ENCODE assay signal across 2 cellular contexts in the genomic region with DNA sequence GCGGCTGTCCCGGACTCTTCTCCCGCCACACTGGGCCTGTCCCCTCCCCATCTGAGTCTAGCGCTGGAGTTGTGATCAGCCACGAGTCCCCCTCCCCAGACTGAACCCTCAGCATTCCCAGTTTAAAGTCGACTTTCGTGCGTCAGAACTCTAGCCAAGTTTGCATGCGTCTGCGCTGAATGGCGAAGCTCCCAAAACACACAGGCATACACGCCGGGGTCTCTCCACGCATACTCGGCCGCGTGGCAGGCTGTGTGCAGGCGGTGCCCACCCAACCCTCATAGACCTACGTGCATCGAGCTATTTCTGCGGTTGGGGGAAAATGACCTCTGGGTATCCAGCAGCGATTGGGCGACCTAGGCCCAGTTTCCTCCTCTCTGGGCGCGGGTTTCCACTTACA.
TF ChIP-seq lines count a peak whose summit lies in the region.

No MANE protein-coding gene starts in this region.

TF ChIP-seq in SK-N-SH, 30 proteins besides CTCF, POLR2A, EP300 and RAD21 (continued from another document):
- TF ChIP-seq TCF12 (IDR thresholded peaks at IDR 0.05), result no peak
- TF ChIP-seq RCOR1 (IDR thresholded peaks at IDR 0.05; ENCODE audit: low read length), result no peak

TF ChIP-seq in SK-N-SH treated with all-trans-retinoic acid at 6 μM for 48 hours, 23 proteins besides CTCF, POLR2A, EP300 and RAD21 (continued from another document):
- TF ChIP-seq, protein P1, sequence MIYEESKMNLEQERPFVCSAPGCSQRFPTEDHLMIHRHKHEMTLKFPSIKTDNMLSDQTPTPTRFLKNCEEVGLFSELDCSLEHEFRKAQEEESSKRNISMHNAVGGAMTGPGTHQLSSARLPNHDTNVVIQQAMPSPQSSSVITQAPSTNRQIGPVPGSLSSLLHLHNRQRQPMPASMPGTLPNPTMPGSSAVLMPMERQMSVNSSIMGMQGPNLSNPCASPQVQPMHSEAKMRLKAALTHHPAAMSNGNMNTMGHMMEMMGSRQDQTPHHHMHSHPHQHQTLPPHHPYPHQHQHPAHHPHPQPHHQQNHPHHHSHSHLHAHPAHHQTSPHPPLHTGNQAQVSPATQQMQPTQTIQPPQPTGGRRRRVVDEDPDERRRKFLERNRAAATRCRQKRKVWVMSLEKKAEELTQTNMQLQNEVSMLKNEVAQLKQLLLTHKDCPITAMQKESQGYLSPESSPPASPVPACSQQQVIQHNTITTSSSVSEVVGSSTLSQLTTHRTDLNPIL (CRISPR knock-in tag; IDR thresholded peaks at IDR 0.05; ENCODE audit: low read depth), result no peak
- TF ChIP-seq, protein P2, sequence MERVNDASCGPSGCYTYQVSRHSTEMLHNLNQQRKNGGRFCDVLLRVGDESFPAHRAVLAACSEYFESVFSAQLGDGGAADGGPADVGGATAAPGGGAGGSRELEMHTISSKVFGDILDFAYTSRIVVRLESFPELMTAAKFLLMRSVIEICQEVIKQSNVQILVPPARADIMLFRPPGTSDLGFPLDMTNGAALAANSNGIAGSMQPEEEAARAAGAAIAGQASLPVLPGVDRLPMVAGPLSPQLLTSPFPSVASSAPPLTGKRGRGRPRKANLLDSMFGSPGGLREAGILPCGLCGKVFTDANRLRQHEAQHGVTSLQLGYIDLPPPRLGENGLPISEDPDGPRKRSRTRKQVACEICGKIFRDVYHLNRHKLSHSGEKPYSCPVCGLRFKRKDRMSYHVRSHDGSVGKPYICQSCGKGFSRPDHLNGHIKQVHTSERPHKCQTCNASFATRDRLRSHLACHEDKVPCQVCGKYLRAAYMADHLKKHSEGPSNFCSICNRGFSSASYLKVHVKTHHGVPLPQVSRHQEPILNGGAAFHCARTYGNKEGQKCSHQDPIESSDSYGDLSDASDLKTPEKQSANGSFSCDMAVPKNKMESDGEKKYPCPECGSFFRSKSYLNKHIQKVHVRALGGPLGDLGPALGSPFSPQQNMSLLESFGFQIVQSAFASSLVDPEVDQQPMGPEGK (CRISPR knock-in tag; IDR thresholded peaks at IDR 0.05; ENCODE audit: borderline replicate concordance), result no peak
- TF ChIP-seq ARNTL (CRISPR knock-in tag; IDR thresholded peaks at IDR 0.05; ENCODE audit: borderline replicate concordance, low read depth) (no peak), BACH2 (CRISPR knock-in tag; IDR thresholded peaks at IDR 0.05; ENCODE audit: borderline replicate concordance) (no peak), ZNF8 (CRISPR knock-in tag; IDR thresholded peaks at IDR 0.05) (no peak), ZNF70 (CRISPR knock-in tag; IDR thresholded peaks at IDR 0.05) (no peak)
TF ChIP-seq in SK-N-SH treated with all-trans-retinoic acid at 6 μM for 48 hours: peak in this region for 0.
